In genomic region chr3:16370872-16371740, GRCh38 we compare ENCODE assay signal across 8 cellular contexts.
A peak's percentile ranks its signal among the peaks of the same experiment; 100 is the strongest.
DNase-seq lines count a peak whose midpoint lies in the region; ATAC-seq and TF ChIP-seq lines count a peak whose summit lies in the region.

No MANE protein-coding gene starts in this region.

- CTCF ChIA-PET in activated CD4-positive, alpha-beta memory T cell treated with anti-CD3 and anti-CD28 coated beads, Interleukin-2, amount 10 ng/mL, durations not matched to agents 7 days and 5 days (lab: Charles Lee), result no interaction called here

- peaks cover 65% of the 10 kb centered on the region for H3K36me3 Mint-ChIP-seq in activated CD4-positive, alpha-beta memory T cell treated with anti-CD3 and anti-CD28 coated beads, Interleukin-2, amount 10 ng/mL, durations not matched to agents 7 days and 5 days (ENCODE audit: low read depth)
- H3K36me3 Mint-ChIP-seq in nephron progenitor cell (ENCODE audit: low read depth), result peaks cover 22% of the 10 kb centered on the region

- ATAC-seq in GM21529 (IDR thresholded peaks at IDR 0.05; ENCODE audit: unreplicated experiment) (peak; percentile 35), HG03280 (IDR thresholded peaks at IDR 0.05; ENCODE audit: unreplicated experiment) (no peak), HG02884 (IDR thresholded peaks at IDR 0.05; ENCODE audit: unreplicated experiment) (no peak)

- POLR2A ChIA-PET in activated CD4-positive, alpha-beta memory T cell treated with anti-CD3 and anti-CD28 coated beads, Interleukin-2, amount 10 ng/mL, durations not matched to agents 7 days and 5 days (lab: Charles Lee), result interaction anchor here (0.9 kb wide), 1 partner anchor 9 kb away, joined by 3 read pairs; no protein-coding TSS in a partner anchor

- DNase-seq in GM10266 (ENCODE audit: extremely low spot score), result peak; percentile 20
- DNase-seq in activated CD4-positive, alpha-beta memory T cell treated with anti-CD3 and anti-CD28 coated beads, Interleukin-2, amount 10 ng/mL, durations not matched to agents 7 days and 5 days, result no peak
- DNase-seq in myocyte (ENCODE audit: low read depth), result peak; percentile 68
- no peak for DNase-seq in nephron progenitor cell
- no peak for DNase-seq in middle frontal gyrus (ENCODE audit: extremely low spot score, low spot score)

- H3K4me3 Mint-ChIP-seq in activated CD4-positive, alpha-beta memory T cell treated with anti-CD3 and anti-CD28 coated beads, Interleukin-2, amount 10 ng/mL, durations not matched to agents 7 days and 5 days, result no peak overlapping the region
- H3K4me3 Mint-ChIP-seq in nephron progenitor cell, result no peak overlapping the region

- peaks cover 47% of the 10 kb centered on the region for H3K4me1 Mint-ChIP-seq in activated CD4-positive, alpha-beta memory T cell treated with anti-CD3 and anti-CD28 coated beads, Interleukin-2, amount 10 ng/mL, durations not matched to agents 7 days and 5 days
- peaks cover 73% of the 10 kb centered on the region for H3K4me1 Mint-ChIP-seq in nephron progenitor cell

- H3K9me3 Mint-ChIP-seq in activated CD4-positive, alpha-beta memory T cell treated with anti-CD3 and anti-CD28 coated beads, Interleukin-2, amount 10 ng/mL, durations not matched to agents 7 days and 5 days, result no peaks in the 10 kb centered on the region
- H3K9me3 Mint-ChIP-seq in nephron progenitor cell, result no peaks in the 10 kb centered on the region

- H3K27ac Mint-ChIP-seq in activated CD4-positive, alpha-beta memory T cell treated with anti-CD3 and anti-CD28 coated beads, Interleukin-2, amount 10 ng/mL, durations not matched to agents 7 days and 5 days, result peak overlapping the region; percentile 1
- no peak overlapping the region for H3K27ac Mint-ChIP-seq in nephron progenitor cell

- TF ChIP-seq CTCF in GM10266 (IDR thresholded peaks at IDR 0.05; ENCODE audit: control insufficient read depth, insufficient read depth, low read depth, missing control alignments) (no peak), nephron progenitor cell (IDR thresholded peaks at IDR 0.05) (no peak)

- H3K27me3 Mint-ChIP-seq in activated CD4-positive, alpha-beta memory T cell treated with anti-CD3 and anti-CD28 coated beads, Interleukin-2, amount 10 ng/mL, durations not matched to agents 7 days and 5 days, result no peaks in the 10 kb centered on the region
- H3K27me3 Mint-ChIP-seq in nephron progenitor cell (ENCODE audit: low read depth, poor library complexity), result peaks cover 4% of the 10 kb centered on the region

Comparison
In these comparisons a context has a peak if more than half of its experiments do, and no peak if none do; other contexts are left out.
1. DNase-seq: peak in GM10266 (single experiment) and myocyte (single experiment); none in activated CD4-positive, alpha-beta memory T cell treated with anti-CD3 and anti-CD28 coated beads, Interleukin-2, amount 10 ng/mL, durations not matched to agents 7 days and 5 days (single experiment), nephron progenitor cell (single experiment) and middle frontal gyrus (single experiment).